ENCODE assay signal across 22 cellular contexts in the genomic region with DNA sequence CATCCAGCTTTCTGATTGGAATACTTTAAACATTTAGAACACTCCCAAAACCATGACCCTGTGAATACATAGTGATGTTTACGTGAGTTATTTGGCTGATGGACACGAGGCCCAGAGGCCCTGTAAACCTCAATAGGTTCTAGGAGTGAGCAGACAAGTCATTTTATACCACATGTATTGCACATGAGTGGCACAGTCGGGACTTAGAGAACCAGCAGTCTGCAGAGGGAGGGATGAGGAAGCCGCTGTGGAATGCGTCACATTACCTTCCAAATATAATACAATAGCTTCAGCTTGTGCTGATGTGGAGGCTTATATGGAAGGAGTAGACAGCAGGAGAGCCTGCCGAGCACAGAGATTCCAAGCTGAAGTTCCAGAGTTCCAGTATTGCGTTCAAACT.
DNase-seq lines count a peak whose midpoint lies in the region; FAIRE-seq and TF ChIP-seq lines count a peak whose summit lies in the region.
"Had no signal": no experiment of that assay in that cellular context is flagged by ENCODE, and none has a peak within 500 bp of the region (broad histone marks: within the 10 kb centered on the region; RNA-seq: fewer than 3 reads in every experiment).

No MANE protein-coding gene starts in this region.

- no peaks in the 10 kb centered on the region for H3K9me3 Mint-ChIP-seq in astrocyte (ENCODE audit: unreplicated experiment)
- H3K9me3 Mint-ChIP-seq: activated naive CD8-positive, alpha-beta T cell treated with anti-CD3 and anti-CD28 coated beads for 36 hours had no signal

- no peaks in the 10 kb centered on the region for H3K27me3 Mint-ChIP-seq in astrocyte (ENCODE audit: low read depth, unreplicated experiment)
- H3K27me3 Mint-ChIP-seq: activated T-cell treated with anti-CD3 and anti-CD28 coated beads, Interleukin-2, amount 50 U/mL, for 24 hours had no signal

- no peak overlapping the region for H3K4me2 ChIP-seq in astrocyte (ENCODE audit: low read length)

- peak overlapping the region; percentile 93 for H3K27ac Mint-ChIP-seq in astrocyte (ENCODE audit: unreplicated experiment)
- H3K27ac Mint-ChIP-seq: activated naive CD8-positive, alpha-beta T cell treated with anti-CD3 and anti-CD28 coated beads for 36 hours; activated T-cell treated with anti-CD3 and anti-CD28 coated beads, Interleukin-2, amount 50 U/mL, for 24 hours had no signal

- DNase-seq in AG08395 (ENCODE audit: low spot score) (peak; percentile 57), H54 (ENCODE audit: insufficient read length, low spot score) (no peak), astrocyte (ENCODE audit: low read depth) (peak; percentile 83), islet precursor cell (peak; percentile 60), NCI-H2029 treated with DMSO at 0.1 percent for 48 hours (lab: John Stamatoyannopoulos, UW) (no peak), cortex of kidney (lab: John Stamatoyannopoulos, UW) (no peak), SW 1271 (lab: John Stamatoyannopoulos, UW) (no peak), SIG-M5 treated with dmso at 0.1 percent for 504 hours (lab: John Stamatoyannopoulos, UW; ENCODE audit: unreplicated experiment) (no peak)
- DNase-seq: activated CD4-positive, alpha-beta T cell treated with anti-CD3 and anti-CD28 coated beads, Interleukin-2, amount 50 U/mL, for 48 hours; activated naive CD8-positive, alpha-beta T cell treated with anti-CD3 and anti-CD28 coated beads for 36 hours; activated T-cell treated with anti-CD3 and anti-CD28 coated beads, Interleukin-2, amount 50 U/mL, for 24 hours; cerebellar nuclear complex; heart left ventricle; KG1; kidney; NCI-H1417; NCI-H2227 treated with DMSO at 0.1 percent for 48 hours; NK-92 treated with Interleukin-12 subunit alpha and Interleukin-12 subunit beta, amount 100 ng/mL, for 24 hours; SIG-M5; uterus had no signal

- no peak for TF ChIP-seq POLR2A in H54 (IDR thresholded peaks at IDR 0.05; ENCODE audit: low read depth, low read length)

- H3K27ac ChIP-seq in astrocyte (ENCODE audit: low read depth, low read length): no peak overlapping the region
- H3K27ac ChIP-seq: HL-60, uterus had no signal

- H2AFZ ChIP-seq in astrocyte (ENCODE audit: low read depth, low read length): peak overlapping the region; percentile 61

- H3K9ac ChIP-seq in astrocyte (ENCODE audit: low read length): no peak overlapping the region

- no peaks in the 10 kb centered on the region for H3K36me3 ChIP-seq in astrocyte (ENCODE audit: insufficient read depth, low read length)
- H3K36me3 ChIP-seq: heart left ventricle, uterus had no signal

- H3K4me1 ChIP-seq in astrocyte (ENCODE audit: insufficient read depth, low read length): no peaks in the 10 kb centered on the region
- H3K4me1 ChIP-seq: uterus had no signal

- H3K27me3 ChIP-seq in astrocyte (ENCODE audit: insufficient read depth, low read length): no peaks in the 10 kb centered on the region
- H3K27me3 ChIP-seq: heart left ventricle, uterus had no signal

- no peak overlapping the region for H3K4me3 ChIP-seq in astrocyte (ENCODE audit: insufficient read depth, low read depth, low read length)
- H3K4me3 ChIP-seq: heart left ventricle, uterus had no signal

- no peaks in the 10 kb centered on the region for H4K20me1 ChIP-seq in astrocyte (ENCODE audit: insufficient read depth, low read length)

- no peaks in the 10 kb centered on the region for H3K36me3 Mint-ChIP-seq in astrocyte (ENCODE audit: low read depth, unreplicated experiment)
- H3K36me3 Mint-ChIP-seq: activated naive CD8-positive, alpha-beta T cell treated with anti-CD3 and anti-CD28 coated beads for 36 hours had no signal

- no peak for TF ChIP-seq CTCF in astrocyte (IDR thresholded peaks at IDR 0.05; ENCODE audit: insufficient read depth, low read depth, low read length)

- H3K4me3 Mint-ChIP-seq in astrocyte (ENCODE audit: unreplicated experiment): no peak overlapping the region
- H3K4me3 Mint-ChIP-seq: activated naive CD8-positive, alpha-beta T cell treated with anti-CD3 and anti-CD28 coated beads for 36 hours; activated T-cell treated with anti-CD3 and anti-CD28 coated beads, Interleukin-2, amount 50 U/mL, for 24 hours had no signal

- H3K79me2 ChIP-seq in astrocyte (ENCODE audit: insufficient read depth, low read length): no peaks in the 10 kb centered on the region

- FAIRE-seq in H54 (lab: Jason Lieb, UNC) (peak; percentile 58), astrocyte (lab: Jason Lieb, UNC) (peak; percentile 90)
- FAIRE-seq: GM18507, kidney had no signal

- H3K9me3 ChIP-seq in astrocyte (ENCODE audit: insufficient read depth, low read depth, low read length): no peaks in the 10 kb centered on the region
- H3K9me3 ChIP-seq: heart left ventricle, uterus had no signal

- peaks cover 34% of the 10 kb centered on the region for H3K4me1 Mint-ChIP-seq in astrocyte (ENCODE audit: low read depth, unreplicated experiment)
- H3K4me1 Mint-ChIP-seq: activated naive CD8-positive, alpha-beta T cell treated with anti-CD3 and anti-CD28 coated beads for 36 hours had no signal

Comparison
In these comparisons a context has a peak if more than half of its experiments do, and no peak if none do; other contexts are left out.
1. DNase-seq: peak in AG08395 (single experiment), astrocyte (single experiment) and islet precursor cell (single experiment); none in H54 (single experiment), NCI-H2029 treated with DMSO at 0.1 percent for 48 hours (single experiment), cortex of kidney (single experiment), SW 1271 (0 of 2) and SIG-M5 treated with dmso at 0.1 percent for 504 hours (single experiment).